ENCODE assay signal across 12 cellular contexts in genomic region chr2:235639885-235640284, GRCh38.
DNase-seq lines count a peak whose midpoint lies in the region; ATAC-seq and TF ChIP-seq lines count a peak whose summit lies in the region.
"Had no signal": no experiment of that assay in that cellular context is flagged by ENCODE, and none has a peak within 500 bp of the region (broad histone marks: within the 10 kb centered on the region; RNA-seq: fewer than 3 reads in every experiment).

No MANE protein-coding gene starts in this region.

- no peaks in the 10 kb centered on the region for H3K36me3 ChIP-seq in muscle layer of colon (ENCODE audit: insufficient read depth, low read length)
- H3K36me3 ChIP-seq in thyroid gland: no peaks in the 10 kb centered on the region
- no peaks in the 10 kb centered on the region for H3K36me3 ChIP-seq in left lung

- 84 to 91% methylated on average over 2 of the region's 2 CpGs for WGBS in thyroid gland, 2 donors

- peaks cover 58% of the 10 kb centered on the region for H3K4me1 ChIP-seq in muscle layer of colon (ENCODE audit: insufficient read depth, low read length)
- H3K4me1 ChIP-seq in thyroid gland: peaks cover 25 to 40% of the 10 kb centered on the region in 2 donors
- H3K4me1 ChIP-seq in left lung: peaks cover 19 to 24% of the 10 kb centered on the region in 2 donors
- peaks cover 3% of the 10 kb centered on the region for H3K4me1 ChIP-seq in foreskin keratinocyte

- ATAC-seq in left lung (no peak), foreskin keratinocyte (no peak)
- ATAC-seq: activated CD4-positive, alpha-beta T cell treated with anti-CD3 and anti-CD28 coated beads for 36 hours had no signal

- no peak for TF ChIP-seq CTCF in thyroid gland (IDR thresholded peaks at IDR 0.05)
- TF ChIP-seq CTCF in left lung (IDR thresholded peaks at IDR 0.05): no peak
- no peak for TF ChIP-seq CTCF in foreskin keratinocyte (conservative IDR thresholded peaks at IDR 0.05)

- H3K4me3 ChIP-seq in muscle layer of colon (ENCODE audit: low read depth in 1 of 2, low read length in 2 of 2) (peak overlapping the region in 1 of 2 donors; percentile 28), thyroid gland (replicated peaks in 1 of 3) (no peak overlapping the region), left lung (no peak overlapping the region)

- intact Hi-C loops in thyroid gland (cut with DNase I): no loop called here
- intact Hi-C loops in left lung (cut with DNase I): no loop called here

- H3K27ac ChIP-seq in angular gyrus (ENCODE audit: low read depth, low read length) (peak overlapping the region; percentile 85), muscle layer of colon (ENCODE audit: low read depth, low read length) (peak overlapping the region; percentile 84), thyroid gland (peak overlapping the region in 2 of 3 donors; percentile 0 to 53), left lung (peak overlapping the region in 1 of 2 donors; percentile 81), foreskin keratinocyte (no peak overlapping the region)

- H3K9ac ChIP-seq in muscle layer of colon (ENCODE audit: low read length): peak overlapping the region; percentile 88

- TF ChIP-seq POLR2A in thyroid gland (IDR thresholded peaks at IDR 0.05): no peak

- DNase-seq in NCI-H1417 (lab: John Stamatoyannopoulos, UW) (peak in 2 of 3 experiments; percentile 30 to 68), NCI-H1417 treated with DMSO at 0.1 percent for 48 hours (lab: John Stamatoyannopoulos, UW) (no peak), thyroid gland (no peak), NOMO-1 (lab: John Stamatoyannopoulos, UW; ENCODE audit: unreplicated experiment in 2 of 2) (no peak), left lung (no peak), foreskin keratinocyte (no peak)
- DNase-seq: activated CD4-positive, alpha-beta T cell treated with anti-CD3 and anti-CD28 coated beads for 36 hours; activated effector memory CD4-positive, alpha-beta T cell treated with anti-CD3 and anti-CD28 coated beads, Interleukin-2, amount 50 U/mL, for 16 hours; DMS79 treated with DMSO at 0.1 percent for 48 hours; MV-4-11 had no signal

- H3K27me3 ChIP-seq in muscle layer of colon (ENCODE audit: control insufficient read depth in 1 of 2, insufficient read depth in 2 of 2, low read length in 2 of 2) (no peaks in the 10 kb centered on the region), thyroid gland (no peaks in the 10 kb centered on the region), left lung (no peaks in the 10 kb centered on the region), foreskin keratinocyte (no peaks in the 10 kb centered on the region)

- H3K9me3 ChIP-seq in muscle layer of colon (ENCODE audit: low read length) (no peaks in the 10 kb centered on the region), thyroid gland (no peaks in the 10 kb centered on the region), left lung (no peaks in the 10 kb centered on the region)

Comparison
In these comparisons a context has a peak if more than half of its experiments do, and no peak if none do; other contexts are left out.
1. DNase-seq: peak in NCI-H1417 (2 of 3); none in NCI-H1417 treated with DMSO at 0.1 percent for 48 hours (single experiment), thyroid gland (0 of 2), NOMO-1 (0 of 2), left lung (0 of 2) and foreskin keratinocyte (0 of 2).